In genomic region chr9:129178579-129178909, GRCh38 we compare ENCODE assay signal across 9 cellular contexts. TPM values are rescaled to one million over a fixed set of nuclear protein-coding genes. Genes with fewer than 3 reads are reported as not detected.
DNase-seq lines count a peak whose midpoint lies in the region; ATAC-seq, FAIRE-seq and TF ChIP-seq lines count a peak whose summit lies in the region.
"Had no signal": no experiment of that assay in that cellular context is flagged by ENCODE, and none has a peak within 500 bp of the region (broad histone marks: within the 10 kb centered on the region; RNA-seq: fewer than 3 reads in every experiment).

No MANE protein-coding gene starts in this region.

- intact Hi-C loops in K562 (cut with micrococcal nuclease), result loop anchor here (5.0 to 10.0 kb wide), 3 partner anchors 79 to 226 kb away; no protein-coding TSS in a partner anchor
- intact Hi-C loops in mucosa of descending colon (cut with DNase I, micrococcal nuclease), result loop anchor here in 1 of 2 donors (5.0 to 10.0 kb wide), 2 partner anchors 306 to 434 kb away; no protein-coding TSS in a partner anchor

- no peaks in the 10 kb centered on the region for H3K9me3 Mint-ChIP-seq in osteocyte (ENCODE audit: unreplicated experiment)
- H3K9me3 Mint-ChIP-seq: activated CD4-positive, alpha-beta memory T cell treated with anti-CD3 and anti-CD28 coated beads, Interleukin-2, amount 10 ng/mL, durations not matched to agents 7 days and 5 days had no signal

- H3K27ac ChIP-seq in ACC112 (ENCODE audit: low read depth, low read length) (no peak overlapping the region), K562 (ENCODE audit: extremely low read depth, low read depth, low read length) (no peak overlapping the region)

- no peak for TF ChIP-seq EP300 in K562 (IDR thresholded peaks at IDR 0.05; ENCODE audit: low read length)

- H3K36me3 ChIP-seq in ACC112 (ENCODE audit: insufficient read depth, low read length), result no peaks in the 10 kb centered on the region
- no peaks in the 10 kb centered on the region for H3K36me3 ChIP-seq in H7 (replicated peaks; ENCODE audit: control insufficient read depth, insufficient read depth, low read length)
- H3K36me3 ChIP-seq in K562 (ENCODE audit: control insufficient read depth, insufficient read depth, low read length), result no peaks in the 10 kb centered on the region
- H3K36me3 ChIP-seq in mucosa of descending colon (ENCODE audit: low read depth), result no peaks in the 10 kb centered on the region

- H3K4me1 ChIP-seq in ACC112 (ENCODE audit: control insufficient read depth, insufficient read depth, low read length, unreplicated experiment) (peaks cover 8% of the 10 kb centered on the region), K562 (replicated peaks in 1 of 2; ENCODE audit: control insufficient read depth in 2 of 2, insufficient read depth in 2 of 2, low read length in 2 of 2) (peaks cover 22 to 63% of the 10 kb centered on the region in 2 experiments; a peak in 4 of 5 replicates), mucosa of descending colon (ENCODE audit: low read depth) (peaks cover 41% of the 10 kb centered on the region)

- H4K20me1 ChIP-seq in K562 (replicated peaks; ENCODE audit: control insufficient read depth, insufficient read depth, low read length), result no peaks in the 10 kb centered on the region

- H3K4me1 Mint-ChIP-seq in osteocyte (ENCODE audit: unreplicated experiment), result peaks cover 11% of the 10 kb centered on the region

- CTCF ChIA-PET in K562 (lab: Yijun Ruan, JAX; ENCODE audit: low intra/inter-chr PET ratio), result interaction anchor here (0.6 kb wide), 1 partner anchor 447 kb away, joined by 3 read pairs; no protein-coding TSS in a partner anchor

- BruUV-seq in K562 (replicated peaks; lab: Mats Ljungman, UMichigan), result no TSS peak

- H3K4me2 ChIP-seq in K562 (ENCODE audit: insufficient read depth, low read length), result peak overlapping the region; percentile 50

- H3K36me3 Mint-ChIP-seq in osteocyte (ENCODE audit: unreplicated experiment), result peaks cover 1% of the 10 kb centered on the region

- no peak for TF ChIP-seq POLR2A in K562 (conservative IDR thresholded peaks at IDR 0.05)

- H3K9ac ChIP-seq in K562 (ENCODE audit: insufficient read depth in 1 of 2, low read depth in 2 of 2, low read length in 2 of 2), result peak overlapping the region; percentile 31 to 79; a peak in 3 of 4 replicates

- no peaks in the 10 kb centered on the region for H3K27me3 Mint-ChIP-seq in osteocyte (ENCODE audit: unreplicated experiment)

- H3K9me3 ChIP-seq in K562 (replicated peaks; ENCODE audit: control insufficient read depth, insufficient read depth, low read depth, low read length), result no peaks in the 10 kb centered on the region
- H3K9me3 ChIP-seq in mucosa of descending colon, result no peaks in the 10 kb centered on the region

- WGBS in K562 (ENCODE audit: insufficient coverage, low coverage, missing lambda C conversion rate), result 31% methylated on average over 12 of the region's 28 CpGs

- DNase-seq in H7 (no peak), K562 (ENCODE audit: extremely low read depth in 1 of 4, low spot score in 3 of 4) (no peak), mucosa of descending colon (no peak), KBM-7 (no peak), osteocyte (ENCODE audit: extremely low spot score, unreplicated experiment) (no peak)

- H3K79me2 ChIP-seq in ACC112 (ENCODE audit: control insufficient read depth, insufficient read depth, low read length, unreplicated experiment) (peaks cover 13% of the 10 kb centered on the region), K562 (ENCODE audit: control insufficient read depth, insufficient read depth, low read length) (peaks cover 6% of the 10 kb centered on the region; the same call in 2 of the 3 replicates)

- no peak for TF ChIP-seq RAD21 in K562 (CRISPR knock-in tag; conservative IDR thresholded peaks at IDR 0.05 in 1 of 2, IDR thresholded peaks at IDR 0.05 in 1 of 2)

- no peak for TF ChIP-seq CTCF in K562 (IDR thresholded peaks at IDR 0.05 in 2 of 3, conservative IDR thresholded peaks at IDR 0.05 in 1 of 3; ENCODE audit: insufficient read depth in 2 of 3, low read depth in 1 of 3, low read length in 3 of 3)
- no peak for TF ChIP-seq CTCF in mucosa of descending colon (IDR thresholded peaks at IDR 0.05)
- TF ChIP-seq CTCF in osteocyte (IDR thresholded peaks at IDR 0.05), result no peak

- no peak overlapping the region for H2AFZ ChIP-seq in ACC112 (ENCODE audit: low read length, unreplicated experiment)
- H2AFZ ChIP-seq in K562 (ENCODE audit: low read depth, low read length), result peak overlapping the region; percentile 86

- H3K27me3 ChIP-seq in ACC112 (ENCODE audit: insufficient read depth, low read length), result no peaks in the 10 kb centered on the region
- peaks cover 72% of the 10 kb centered on the region for H3K27me3 ChIP-seq in H7 (ENCODE audit: control insufficient read depth, insufficient read depth, low read length)
- peaks cover 2% of the 10 kb centered on the region in 2 experiments; a peak in 2 of 5 replicates for H3K27me3 ChIP-seq in K562 (ENCODE audit: control insufficient read depth in 2 of 2, insufficient read depth in 2 of 2, low read length in 2 of 2)

- no peaks in the 10 kb centered on the region for H3K9me1 ChIP-seq in K562 (ENCODE audit: control insufficient read depth, insufficient read depth, low read length)

- ATAC-seq in K562 (no peak), mucosa of descending colon (peak; percentile 3), HG03159 (IDR thresholded peaks at IDR 0.05; ENCODE audit: unreplicated experiment) (no peak), GM19351 (IDR thresholded peaks at IDR 0.05; ENCODE audit: unreplicated experiment) (no peak)

- H3K4me3 Mint-ChIP-seq in osteocyte (ENCODE audit: unreplicated experiment), result no peak overlapping the region

- peak overlapping the region; percentile 97 for H3K4me3 ChIP-seq in ACC112 (ENCODE audit: low read depth, low read length)
- peak overlapping the region; percentile 33 for H3K4me3 ChIP-seq in H7 (ENCODE audit: insufficient read depth, low read depth, low read length)
- peak overlapping the region; percentile 61 for H3K4me3 ChIP-seq in K562
- no peak overlapping the region for H3K4me3 ChIP-seq in mucosa of descending colon

- POLR2A ChIA-PET in K562 (lab: Yijun Ruan, JAX), result interaction anchor here (0.6 to 2.2 kb wide), 22 partner anchors 9 to 436 kb away, joined by 3 to 14 read pairs (median 4); no protein-coding TSS in a partner anchor

- in situ Hi-C loops in K562 (cut with MboI), result loop anchor here (10.0 kb wide), 2 partner anchors 236 to 306 kb away; no protein-coding TSS in a partner anchor
- in situ Hi-C loops in KBM-7 (cut with MboI; ENCODE audit: low pct_unique_long_range_greater_than_20kb, low sequenced_read_pairs), result no loop called here

- H3K27ac Mint-ChIP-seq in osteocyte (ENCODE audit: unreplicated experiment), result no peak overlapping the region

- FAIRE-seq in K562 (lab: Jason Lieb, UNC), result no peak

TF ChIP-seq in K562, 482 proteins besides CTCF, POLR2A, EP300 and RAD21 (continues in another document):
- TF ChIP-seq SIN3B (IDR thresholded peaks at IDR 0.05; ENCODE audit: low read depth) (0 out of 2 replicates have a peak, but pooled peaks have one; percentile 10), ID3 (CRISPR knock-in tag; IDR thresholded peaks at IDR 0.05) (no peak), ID3 (tag; IDR thresholded peaks at IDR 0.05) (0 out of 2 replicates have a peak, but pooled peaks have one; percentile 43), ZBED1 (IDR thresholded peaks at IDR 0.05) (no peak), ZFX (CRISPR knock-in tag; IDR thresholded peaks at IDR 0.05) (peak; percentile 49; the same call in 1 of the 2 replicates), BRD9 (IDR thresholded peaks at IDR 0.05; ENCODE audit: low read depth, partially characterized antibody) (no peak), ZBTB33 (CRISPR knock-in tag; IDR thresholded peaks at IDR 0.05) (0 out of 2 replicates have a peak, but pooled peaks have one; percentile 16)

RNA-seq across cellular contexts. Expression of gene IER5L, which starts 0.5 kb away (rescaled TPM):
- 11.1 and 13.3 TPM in 2 replicates for total RNA-seq in H7 (2014; rRNA removed; shearing (Covaris generic))
- total RNA-seq in K562 (2011; cell fraction: chromatin; rRNA removed; ENCODE audit: low replicate concordance), result 0.25 and 1.5 TPM in 2 replicates
- total RNA-seq in K562 (2011; cell fraction: nucleolus; rRNA removed), result 2.9 and 4.7 TPM in 2 replicates
- total RNA-seq in K562 (2011; cell fraction: nucleoplasm; rRNA removed), result 1.9 and 2.3 TPM in 2 replicates
- total RNA-seq in K562 (2014; rRNA removed) (11.9 and 13.6 TPM in 2 replicates), K562 (2014; rRNA removed; fragmentation: Illumina TruSeq; extraction: Trizol) (0.19 and 0.22 TPM in 2 replicates), K562 (2015; rRNA removed; fragmentation: Illumina TruSeq; extraction: Trizol) (0.76 and 1.3 TPM in 2 replicates), K562 (2021) (4.9 and 5.7 TPM in 2 replicates), mucosa of descending colon (1 to 10 TPM; 5.8 to 8.2 (median 8.0) TPM), osteocyte (60.8 and 63.0 TPM in 2 replicates)
- polyA plus RNA-seq in K562 (2011; rRNA removed) (0.52 and 1.6 TPM in 2 replicates), K562 (2014; fragmentation: Illumina TruSeq; extraction: Trizol) (0.25 and 0.29 TPM in 2 replicates), K562 (2014; fragmentation: Nextera tagmentation; extraction: Ambion mirVana) (under 1 TPM; 0.14 to 0.18 TPM), K562 (2014; rRNA removed) (4.0 and 4.7 TPM in 2 replicates)
- 2.4 and 5.6 TPM in 2 replicates for polyA plus RNA-seq in K562 (2011; cell fraction: cytosol; rRNA removed)
- polyA plus RNA-seq in K562 (2011; cell fraction: nucleus; rRNA removed), result 4.3 and 4.5 TPM in 2 replicates
- 1.6 and 2.5 TPM in 2 replicates for polyA plus RNA-seq in K562 (2012)
- polyA minus RNA-seq in K562 (2011; rRNA and poly(A)+ RNA removed), result 0.32 and 0.48 TPM in 2 replicates
- polyA minus RNA-seq in K562 (2011; cell fraction: cytosol; rRNA and poly(A)+ RNA removed), result 1.7 and 3.7 TPM in 2 replicates
- 3.2 and 4.7 TPM in 2 replicates for polyA minus RNA-seq in K562 (2011; cell fraction: nucleus; rRNA and poly(A)+ RNA removed)
